In genomic region chr13:45506811-45507210, GRCh38 we compare ENCODE assay signal across 17 cellular contexts. TPM values are rescaled to one million over a fixed set of nuclear protein-coding genes. Genes with fewer than 3 reads are reported as not detected.
A peak's percentile ranks its signal among the peaks of the same experiment; 100 is the strongest.
DNase-seq lines count a peak whose midpoint lies in the region; ATAC-seq, FAIRE-seq and TF ChIP-seq lines count a peak whose summit lies in the region.
"Had no signal": no experiment of that assay in that cellular context is flagged by ENCODE, and none has a peak within 500 bp of the region (broad histone marks: within the 10 kb centered on the region; RNA-seq: fewer than 3 reads in every experiment).

No MANE protein-coding gene starts in this region.

- intact Hi-C loops in activated CD8-positive, alpha-beta T cell treated with anti-CD3 and anti-CD28 coated beads for 36 hours (cut with micrococcal nuclease), result no loop called here
- intact Hi-C loops in kidney (cut with DNase I), result no loop called here

- no peaks in the 10 kb centered on the region for H3K27me3 ChIP-seq in HAP-1 (ENCODE audit: low read depth)

- no peak overlapping the region for H3K27ac ChIP-seq in kidney (ENCODE audit: low read depth in 2 of 2, low read length in 2 of 2)

- H3K36me3 Mint-ChIP-seq in activated CD8-positive, alpha-beta T cell treated with anti-CD3 and anti-CD28 coated beads for 36 hours (ENCODE audit: low read depth), result peaks cover 24% of the 10 kb centered on the region
- H3K36me3 Mint-ChIP-seq in activated CD8-positive, alpha-beta T cell treated with anti-CD3 and anti-CD28 coated beads, Interleukin-2, amount 10 ng/mL, durations not matched to agents 7 days and 5 days (ENCODE audit: low read depth), result peaks cover 56% of the 10 kb centered on the region
- H3K36me3 Mint-ChIP-seq in IgD-negative memory B cell (peaks cover 8% of the 10 kb centered on the region), chondrocyte (ENCODE audit: low read depth) (peaks cover 26% of the 10 kb centered on the region)
- H3K36me3 Mint-ChIP-seq in stimulated activated memory B cell treated with anti-CD40 and anti-IgM and Interleukin-4, amounts not matched to agents 10 μg/mL and 1 μg/mL and 100 μg/mL, for 72 hours, result peaks cover 41% of the 10 kb centered on the region

- H3K4me1 ChIP-seq in kidney (ENCODE audit: control insufficient read depth in 1 of 2, insufficient read depth in 1 of 2, low read depth in 1 of 2, low read length in 2 of 2) (peaks cover 0 to 2% of the 10 kb centered on the region in 2 donors), HAP-1 (no peaks in the 10 kb centered on the region)

- CTCF ChIA-PET in activated CD8-positive, alpha-beta T cell treated with anti-CD3 and anti-CD28 coated beads for 36 hours (lab: Charles Lee), result interaction anchor here (1.9 kb wide), 1 partner anchor 11 kb away, joined by 7 read pairs; no protein-coding TSS in a partner anchor
- CTCF ChIA-PET in activated CD8-positive, alpha-beta T cell treated with anti-CD3 and anti-CD28 coated beads, Interleukin-2, amount 10 ng/mL, durations not matched to agents 7 days and 5 days (lab: Charles Lee), result interaction anchor here (1.5 kb wide), 1 partner anchor 108 kb away, joined by 3 read pairs; no protein-coding TSS in a partner anchor

- no peak overlapping the region for H3K4me3 Mint-ChIP-seq in activated CD8-positive, alpha-beta T cell treated with anti-CD3 and anti-CD28 coated beads for 36 hours
- H3K4me3 Mint-ChIP-seq in activated CD8-positive, alpha-beta T cell treated with anti-CD3 and anti-CD28 coated beads, Interleukin-2, amount 10 ng/mL, durations not matched to agents 7 days and 5 days, result no peak overlapping the region
- no peak overlapping the region for H3K4me3 Mint-ChIP-seq in IgD-negative memory B cell
- H3K4me3 Mint-ChIP-seq in chondrocyte (ENCODE audit: unreplicated experiment), result no peak overlapping the region
- H3K4me3 Mint-ChIP-seq in stimulated activated memory B cell treated with anti-CD40 and anti-IgM and Interleukin-4, amounts not matched to agents 10 μg/mL and 1 μg/mL and 100 μg/mL, for 72 hours, result no peak overlapping the region

- no peak for DNase-seq in activated CD8-positive, alpha-beta T cell treated with anti-CD3 and anti-CD28 coated beads for 36 hours
- DNase-seq in activated CD8-positive, alpha-beta T cell treated with anti-CD3 and anti-CD28 coated beads, Interleukin-2, amount 10 ng/mL, durations not matched to agents 7 days and 5 days, result no peak
- DNase-seq in chondrocyte (ENCODE audit: low spot score) (no peak), kidney (no peak), HAP-1 (ENCODE audit: low spot score in 2 of 2) (no peak), NCI-H2227 treated with DMSO at 0.1 percent for 48 hours (lab: John Stamatoyannopoulos, UW) (no peak)
- DNase-seq: C1 segment of cervical spinal cord, DMS53, Kasumi-1, NCI-H1417 treated with DMSO at 0.1 percent for 48 hours, NCI-H2029, NCI-H2171 treated with DMSO at 0.1 percent for 48 hours, NCI-H524, SHP77 had no signal

- H3K27ac Mint-ChIP-seq in activated CD8-positive, alpha-beta T cell treated with anti-CD3 and anti-CD28 coated beads for 36 hours, result peak overlapping the region; percentile 21
- H3K27ac Mint-ChIP-seq in activated CD8-positive, alpha-beta T cell treated with anti-CD3 and anti-CD28 coated beads, Interleukin-2, amount 10 ng/mL, durations not matched to agents 7 days and 5 days, result no peak overlapping the region
- peak overlapping the region in 2 of 3 donors; percentile 4 to 20 for H3K27ac Mint-ChIP-seq in IgD-negative memory B cell
- peak overlapping the region; percentile 66 for H3K27ac Mint-ChIP-seq in chondrocyte (ENCODE audit: unreplicated experiment)
- peak overlapping the region; percentile 6 for H3K27ac Mint-ChIP-seq in stimulated activated memory B cell treated with anti-CD40 and anti-IgM and Interleukin-4, amounts not matched to agents 10 μg/mL and 1 μg/mL and 100 μg/mL, for 72 hours

- H3K4me1 Mint-ChIP-seq in activated CD8-positive, alpha-beta T cell treated with anti-CD3 and anti-CD28 coated beads for 36 hours (ENCODE audit: low read depth), result peaks cover 8% of the 10 kb centered on the region
- peaks cover 2% of the 10 kb centered on the region for H3K4me1 Mint-ChIP-seq in activated CD8-positive, alpha-beta T cell treated with anti-CD3 and anti-CD28 coated beads, Interleukin-2, amount 10 ng/mL, durations not matched to agents 7 days and 5 days (ENCODE audit: low read depth)
- peaks cover 11 to 16% (median 11%) of the 10 kb centered on the region in 3 donors for H3K4me1 Mint-ChIP-seq in IgD-negative memory B cell
- H3K4me1 Mint-ChIP-seq in chondrocyte (ENCODE audit: low read depth), result peaks cover 22% of the 10 kb centered on the region
- peaks cover 13% of the 10 kb centered on the region for H3K4me1 Mint-ChIP-seq in stimulated activated memory B cell treated with anti-CD40 and anti-IgM and Interleukin-4, amounts not matched to agents 10 μg/mL and 1 μg/mL and 100 μg/mL, for 72 hours

- no peaks in the 10 kb centered on the region for H3K9me3 Mint-ChIP-seq in activated CD8-positive, alpha-beta T cell treated with anti-CD3 and anti-CD28 coated beads for 36 hours
- H3K9me3 Mint-ChIP-seq in activated CD8-positive, alpha-beta T cell treated with anti-CD3 and anti-CD28 coated beads, Interleukin-2, amount 10 ng/mL, durations not matched to agents 7 days and 5 days (ENCODE audit: insufficient read depth), result no peaks in the 10 kb centered on the region
- H3K9me3 Mint-ChIP-seq in IgD-negative memory B cell (no peaks in the 10 kb centered on the region), chondrocyte (ENCODE audit: low read depth) (no peaks in the 10 kb centered on the region)
- no peaks in the 10 kb centered on the region for H3K9me3 Mint-ChIP-seq in stimulated activated memory B cell treated with anti-CD40 and anti-IgM and Interleukin-4, amounts not matched to agents 10 μg/mL and 1 μg/mL and 100 μg/mL, for 72 hours

- no peaks in the 10 kb centered on the region for H3K9me3 ChIP-seq in kidney (ENCODE audit: control insufficient read depth in 1 of 2, low read length in 2 of 2)
- H3K9me3 ChIP-seq in HAP-1, result no peaks in the 10 kb centered on the region

- peaks cover 26 to 49% of the 10 kb centered on the region in 2 donors for H3K36me3 ChIP-seq in kidney (ENCODE audit: control insufficient read depth in 1 of 2, insufficient read depth in 2 of 2, low read length in 2 of 2)
- H3K36me3 ChIP-seq in HAP-1 (replicated peaks), result peaks cover 35% of the 10 kb centered on the region

- no peak for TF ChIP-seq CTCF in activated CD8-positive, alpha-beta T cell treated with anti-CD3 and anti-CD28 coated beads for 36 hours (IDR thresholded peaks at IDR 0.05)
- TF ChIP-seq CTCF in chondrocyte (IDR thresholded peaks at IDR 0.05), result no peak
- no peak for TF ChIP-seq CTCF in kidney (IDR thresholded peaks at IDR 0.05; ENCODE audit: borderline replicate concordance, extremely low read depth, insufficient read depth)

- H3K4me3 ChIP-seq in kidney (ENCODE audit: low read length in 2 of 2) (no peak overlapping the region), HAP-1 (no peak overlapping the region)

- H3K27me3 Mint-ChIP-seq in activated CD8-positive, alpha-beta T cell treated with anti-CD3 and anti-CD28 coated beads for 36 hours, result no peaks in the 10 kb centered on the region
- H3K27me3 Mint-ChIP-seq in activated CD8-positive, alpha-beta T cell treated with anti-CD3 and anti-CD28 coated beads, Interleukin-2, amount 10 ng/mL, durations not matched to agents 7 days and 5 days (ENCODE audit: low read depth), result no peaks in the 10 kb centered on the region
- no peaks in the 10 kb centered on the region for H3K27me3 Mint-ChIP-seq in IgD-negative memory B cell
- no peaks in the 10 kb centered on the region for H3K27me3 Mint-ChIP-seq in chondrocyte (ENCODE audit: low read depth)
- H3K27me3 Mint-ChIP-seq in stimulated activated memory B cell treated with anti-CD40 and anti-IgM and Interleukin-4, amounts not matched to agents 10 μg/mL and 1 μg/mL and 100 μg/mL, for 72 hours, result no peaks in the 10 kb centered on the region

- no peak for ATAC-seq in activated CD8-positive, alpha-beta T cell treated with anti-CD3 and anti-CD28 coated beads for 36 hours
- ATAC-seq in activated CD8-positive, alpha-beta T cell treated with anti-CD3 and anti-CD28 coated beads, Interleukin-2, amount 10 ng/mL, durations not matched to agents 7 days and 5 days, result no peak
- ATAC-seq in stimulated activated memory B cell treated with anti-CD40 and anti-IgM and Interleukin-4, amounts not matched to agents 10 μg/mL and 1 μg/mL and 100 μg/mL, for 72 hours, result no peak

- POLR2A ChIA-PET in activated CD8-positive, alpha-beta T cell treated with anti-CD3 and anti-CD28 coated beads for 36 hours (lab: Charles Lee), result no interaction called here
- POLR2A ChIA-PET in activated CD8-positive, alpha-beta T cell treated with anti-CD3 and anti-CD28 coated beads, Interleukin-2, amount 10 ng/mL, durations not matched to agents 7 days and 5 days (lab: Charles Lee), result no interaction called here

- no peak overlapping the region for H3K9ac ChIP-seq in kidney (ENCODE audit: low read length in 2 of 2)

- in situ Hi-C loops in HAP-1 (cut with MboI; ENCODE audit: low sequenced_read_pairs), result no loop called here

- no peak for FAIRE-seq in kidney (lab: Jason Lieb, UNC)
- FAIRE-seq: RCC 7860 had no signal

RNA-seq across cellular contexts. Expression of gene COG3, which starts 42.1 kb away (rescaled TPM):
- total RNA-seq in activated CD8-positive, alpha-beta T cell treated with anti-CD3 and anti-CD28 coated beads for 36 hours, result 10 to 100 TPM; 19.9 to 22.1 TPM
- total RNA-seq in activated CD8-positive, alpha-beta T cell treated with anti-CD3 and anti-CD28 coated beads, Interleukin-2, amount 10 ng/mL, durations not matched to agents 7 days and 5 days, result 10 to 100 TPM; 22.0 to 23.1 TPM
- 29.6 TPM for polyA plus RNA-seq in IgD-negative memory B cell
- total RNA-seq in chondrocyte, result 22.4 to 30.4 TPM (median 23.8 TPM) in 3 replicates
- 26.0 TPM for total RNA-seq in kidney
- polyA plus RNA-seq in kidney (ENCODE audit: insufficient read depth, low read depth, low replicate concordance), result 18.0 TPM
